ENCODE assay signal across 1 cellular context in genomic region chr3:45537596-45537959, GRCh38.
TF ChIP-seq lines count a peak whose summit lies in the region.

No MANE protein-coding gene starts in this region.

TF ChIP-seq in HepG2, 621 proteins besides CTCF, POLR2A, EP300 and RAD21:
- TF ChIP-seq, protein P1, sequence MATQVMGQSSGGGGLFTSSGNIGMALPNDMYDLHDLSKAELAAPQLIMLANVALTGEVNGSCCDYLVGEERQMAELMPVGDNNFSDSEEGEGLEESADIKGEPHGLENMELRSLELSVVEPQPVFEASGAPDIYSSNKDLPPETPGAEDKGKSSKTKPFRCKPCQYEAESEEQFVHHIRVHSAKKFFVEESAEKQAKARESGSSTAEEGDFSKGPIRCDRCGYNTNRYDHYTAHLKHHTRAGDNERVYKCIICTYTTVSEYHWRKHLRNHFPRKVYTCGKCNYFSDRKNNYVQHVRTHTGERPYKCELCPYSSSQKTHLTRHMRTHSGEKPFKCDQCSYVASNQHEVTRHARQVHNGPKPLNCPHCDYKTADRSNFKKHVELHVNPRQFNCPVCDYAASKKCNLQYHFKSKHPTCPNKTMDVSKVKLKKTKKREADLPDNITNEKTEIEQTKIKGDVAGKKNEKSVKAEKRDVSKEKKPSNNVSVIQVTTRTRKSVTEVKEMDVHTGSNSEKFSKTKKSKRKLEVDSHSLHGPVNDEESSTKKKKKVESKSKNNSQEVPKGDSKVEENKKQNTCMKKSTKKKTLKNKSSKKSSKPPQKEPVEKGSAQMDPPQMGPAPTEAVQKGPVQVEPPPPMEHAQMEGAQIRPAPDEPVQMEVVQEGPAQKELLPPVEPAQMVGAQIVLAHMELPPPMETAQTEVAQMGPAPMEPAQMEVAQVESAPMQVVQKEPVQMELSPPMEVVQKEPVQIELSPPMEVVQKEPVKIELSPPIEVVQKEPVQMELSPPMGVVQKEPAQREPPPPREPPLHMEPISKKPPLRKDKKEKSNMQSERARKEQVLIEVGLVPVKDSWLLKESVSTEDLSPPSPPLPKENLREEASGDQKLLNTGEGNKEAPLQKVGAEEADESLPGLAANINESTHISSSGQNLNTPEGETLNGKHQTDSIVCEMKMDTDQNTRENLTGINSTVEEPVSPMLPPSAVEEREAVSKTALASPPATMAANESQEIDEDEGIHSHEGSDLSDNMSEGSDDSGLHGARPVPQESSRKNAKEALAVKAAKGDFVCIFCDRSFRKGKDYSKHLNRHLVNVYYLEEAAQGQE (IDR thresholded peaks at IDR 0.05; ENCODE audit: borderline replicate concordance in 1 of 2, low read depth in 1 of 2, low read length in 2 of 2) = no peak
- TF ChIP-seq NR2F2 (IDR thresholded peaks at IDR 0.05; ENCODE audit: borderline replicate concordance, low read depth) (no peak), ZSCAN25 (CRISPR knock-in tag; IDR thresholded peaks at IDR 0.05) (peak; percentile 74), CHCHD3 (CRISPR knock-in tag; IDR thresholded peaks at IDR 0.05) (no peak)
